Comparison of ENCODE assay signal across 25 cellular contexts in the genomic region with DNA sequence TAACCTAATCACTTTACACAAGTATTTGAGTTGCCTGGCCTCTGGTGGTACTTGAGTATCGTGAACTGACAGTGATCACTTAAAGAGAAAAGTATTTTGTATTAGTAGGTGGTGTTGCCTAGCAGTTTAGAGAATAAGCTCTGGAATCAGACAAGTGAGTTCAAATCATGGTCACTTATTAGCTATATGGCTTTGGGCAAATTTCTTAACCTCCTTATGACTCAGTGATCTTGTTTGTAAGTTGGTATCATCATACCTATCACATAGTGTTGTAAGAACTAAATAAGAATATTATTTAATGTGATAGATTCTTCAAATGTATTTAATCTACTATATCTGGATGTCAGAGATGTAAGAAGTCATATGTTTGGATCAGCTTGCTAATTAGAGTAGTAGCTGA.
"Had no signal": no experiment of that assay in that cellular context is flagged by ENCODE, and none has a peak within 500 bp of the region (broad histone marks: within the 10 kb centered on the region; RNA-seq: fewer than 3 reads in every experiment).

No MANE protein-coding gene starts in this region.

- H3K27me3 ChIP-seq: dorsolateral prefrontal cortex, esophagus squamous epithelium, right atrium auricular region, sigmoid colon, stomach, transverse colon had no signal

- H3K4me1 ChIP-seq: esophagus squamous epithelium, parathyroid adenoma, prostate gland, right atrium auricular region, sigmoid colon, stomach, transverse colon had no signal

- H3K27ac ChIP-seq: dorsolateral prefrontal cortex, esophagus squamous epithelium, parathyroid adenoma, prostate gland, right atrium auricular region, sigmoid colon, stomach, thoracic aorta, transverse colon had no signal

- H3K79me2 ChIP-seq: parathyroid adenoma had no signal

- H3K9ac ChIP-seq: parathyroid adenoma had no signal

- H3K9me3 ChIP-seq: esophagus squamous epithelium, prostate gland, right atrium auricular region, sigmoid colon, stomach, thoracic aorta, transverse colon had no signal

- H2AFZ ChIP-seq: parathyroid adenoma had no signal

- DNase-seq: cortex of kidney; dorsolateral prefrontal cortex; effector CD8-positive, alpha-beta T cell; esophagus squamous epithelium; foreskin fibroblast; immature natural killer cell; kidney; left colon; left ventricle myocardium superior; mesendoderm; naive thymus-derived CD4-positive, alpha-beta T cell; nephron progenitor cell; sigmoid colon; small intestine; stimulated activated CD4-positive, alpha-beta T cell treated with anti-CD3 and anti-CD28 coated beads, Interleukin-12 subunit alpha, Interleukin-12 subunit beta, amount 100 ng/mL, for 4 hours; stimulated activated naive CD4-positive, alpha-beta T cell; stomach; substantia nigra; transverse colon had no signal

- H3K36me3 ChIP-seq: esophagus squamous epithelium, prostate gland, right atrium auricular region, sigmoid colon, stomach, thoracic aorta, transverse colon had no signal

- H3K4me3 ChIP-seq: dorsolateral prefrontal cortex, esophagus squamous epithelium, lung, prostate gland, right atrium auricular region, sigmoid colon, stomach, thoracic aorta, transverse colon had no signal

- FAIRE-seq: small intestine, urothelium cell line had no signal
